Comparison of ENCODE assay signal across 8 cellular contexts in the genomic region with DNA sequence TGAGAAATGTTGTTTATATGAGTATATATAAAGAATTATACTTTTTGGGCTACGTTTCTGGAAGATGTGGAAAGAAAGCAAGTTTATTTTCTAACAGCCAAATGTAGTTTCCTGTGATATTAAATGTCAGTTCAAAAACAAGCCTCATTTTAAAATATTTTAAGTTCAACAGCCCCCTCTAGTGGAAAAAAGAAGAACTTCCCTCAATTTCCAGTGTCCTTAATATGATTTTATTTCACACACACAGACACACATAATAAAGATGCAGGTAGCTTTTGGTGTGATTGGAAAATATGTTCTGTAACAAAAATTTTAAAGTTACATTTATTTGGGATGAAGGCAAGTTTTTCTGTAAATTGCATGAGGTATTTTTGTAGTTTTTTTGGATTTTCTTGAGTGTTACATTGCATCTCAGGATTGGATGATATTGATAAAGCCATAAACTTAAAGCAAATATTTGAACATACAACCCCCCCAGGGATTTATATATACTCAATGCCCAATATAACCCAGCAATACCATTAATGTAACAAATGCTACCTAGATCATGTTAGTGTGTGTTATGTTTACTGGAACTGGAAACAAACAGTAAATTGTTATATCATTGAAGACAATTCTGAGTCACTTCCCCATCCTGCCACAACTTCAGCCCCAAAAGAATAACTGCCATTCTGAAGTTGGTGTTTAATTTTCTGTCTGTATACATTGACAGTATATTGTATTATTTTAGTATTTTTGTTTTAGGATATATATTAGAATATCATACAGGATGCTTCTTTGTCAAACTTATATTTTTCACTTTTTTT. TPM values are rescaled to one million over a fixed set of nuclear protein-coding genes. Genes with fewer than 3 reads are reported as not detected.
DNase-seq lines count a peak whose midpoint lies in the region; ATAC-seq and TF ChIP-seq lines count a peak whose summit lies in the region.

No MANE protein-coding gene starts in this region.

- no peak overlapping the region for H3K4me3 Mint-ChIP-seq in natural killer cell
- H3K4me3 Mint-ChIP-seq in natural killer cell treated with Interleukin-12 subunit alpha and Interleukin-12 subunit beta and Interleukin-15 and Interleukin-18, amount 100 ng/mL, for 72 hours: no peak overlapping the region
- no peak overlapping the region for H3K4me3 Mint-ChIP-seq in osteocyte (ENCODE audit: unreplicated experiment)

- H3K27ac Mint-ChIP-seq in natural killer cell (no peak overlapping the region), osteocyte (ENCODE audit: unreplicated experiment) (no peak overlapping the region)
- no peak overlapping the region for H3K27ac Mint-ChIP-seq in natural killer cell treated with Interleukin-12 subunit alpha and Interleukin-12 subunit beta and Interleukin-15 and Interleukin-18, amount 100 ng/mL, for 72 hours

- H3K4me1 Mint-ChIP-seq in natural killer cell: no peaks in the 10 kb centered on the region
- no peaks in the 10 kb centered on the region for H3K4me1 Mint-ChIP-seq in natural killer cell treated with Interleukin-12 subunit alpha and Interleukin-12 subunit beta and Interleukin-15 and Interleukin-18, amount 100 ng/mL, for 72 hours (ENCODE audit: low read depth in 2 of 2)
- H3K4me1 Mint-ChIP-seq in osteocyte (ENCODE audit: unreplicated experiment): peaks cover 11% of the 10 kb centered on the region

- H3K4me1 ChIP-seq in KMS-11 (ENCODE audit: low read depth, poor library complexity, severe bottlenecking): peaks cover 3% of the 10 kb centered on the region

- no peaks in the 10 kb centered on the region for H3K9me3 Mint-ChIP-seq in natural killer cell
- no peaks in the 10 kb centered on the region for H3K9me3 Mint-ChIP-seq in natural killer cell treated with Interleukin-12 subunit alpha and Interleukin-12 subunit beta and Interleukin-15 and Interleukin-18, amount 100 ng/mL, for 72 hours
- H3K9me3 Mint-ChIP-seq in osteocyte (ENCODE audit: unreplicated experiment): no peaks in the 10 kb centered on the region

- no peaks in the 10 kb centered on the region for H4K20me1 ChIP-seq in KMS-11 (ENCODE audit: insufficient read depth)

- H2AFZ ChIP-seq in KMS-11 (ENCODE audit: low read depth): no peak overlapping the region

- DNase-seq in natural killer cell (no peak), RPMI7951 (ENCODE audit: low read depth) (peak; percentile 48), erythroblast (lab: John Stamatoyannopoulos, UW) (peak; percentile 28 to 59), osteocyte (ENCODE audit: extremely low spot score, unreplicated experiment) (no peak)
- no peak for DNase-seq in natural killer cell treated with Interleukin-12 subunit alpha and Interleukin-12 subunit beta and Interleukin-15 and Interleukin-18, amount 100 ng/mL, for 72 hours (ENCODE audit: low spot score)
- no peak for DNase-seq in activated T-cell treated with anti-CD3 and anti-CD28 coated beads, Interleukin-2, amount 50 U/mL, for 48 hours

- H3K4me2 ChIP-seq in KMS-11: no peak overlapping the region

- H3K27me3 Mint-ChIP-seq in natural killer cell (ENCODE audit: low read depth in 2 of 2) (no peaks in the 10 kb centered on the region), osteocyte (ENCODE audit: unreplicated experiment) (no peaks in the 10 kb centered on the region)
- no peaks in the 10 kb centered on the region for H3K27me3 Mint-ChIP-seq in natural killer cell treated with Interleukin-12 subunit alpha and Interleukin-12 subunit beta and Interleukin-15 and Interleukin-18, amount 100 ng/mL, for 72 hours

- H3K9ac ChIP-seq in KMS-11: no peak overlapping the region

- intact Hi-C loops in natural killer cell (cut with micrococcal nuclease): loop anchor here (1.0 to 10.0 kb wide), 5 partner anchors 130 to 502 kb away; a partner anchor contains a TSS

- TF ChIP-seq CTCF in natural killer cell (IDR thresholded peaks at IDR 0.05): peak; percentile 87
- peak; percentile 84 for TF ChIP-seq CTCF in KMS-11 (conservative IDR thresholded peaks at IDR 0.05; ENCODE audit: low read depth, low read length)
- peak; percentile 70 for TF ChIP-seq CTCF in osteocyte (IDR thresholded peaks at IDR 0.05)

- TF ChIP-seq POLR2A in erythroblast (IDR thresholded peaks at IDR 0.05; ENCODE audit: low read length): no peak

- H3K79me2 ChIP-seq in KMS-11 (ENCODE audit: insufficient read depth, low read depth): no peaks in the 10 kb centered on the region

- ATAC-seq in natural killer cell (peak in 2 of 3 donors; percentile 46 to 50), GM21381 (IDR thresholded peaks at IDR 0.05; ENCODE audit: unreplicated experiment) (no peak)
- ATAC-seq in natural killer cell treated with Interleukin-12 subunit alpha and Interleukin-12 subunit beta and Interleukin-15 and Interleukin-18, amount 100 ng/mL, for 72 hours: no peak

- H3K36me3 Mint-ChIP-seq in natural killer cell (no peaks in the 10 kb centered on the region), osteocyte (ENCODE audit: unreplicated experiment) (no peaks in the 10 kb centered on the region)
- no peaks in the 10 kb centered on the region for H3K36me3 Mint-ChIP-seq in natural killer cell treated with Interleukin-12 subunit alpha and Interleukin-12 subunit beta and Interleukin-15 and Interleukin-18, amount 100 ng/mL, for 72 hours

- no peak overlapping the region for H3K4me3 ChIP-seq in KMS-11 (IDR thresholded peaks at IDR 0.05; ENCODE audit: insufficient read depth, low read depth, low read length)

- H3K27me3 ChIP-seq in KMS-11 (ENCODE audit: insufficient read depth, low read depth): no peaks in the 10 kb centered on the region

- no peak overlapping the region for H3K27ac ChIP-seq in KMS-11

- H3K36me3 ChIP-seq in KMS-11 (ENCODE audit: insufficient read depth): no peaks in the 10 kb centered on the region

RNA-seq across cellular contexts. Expression of a gene that starts 54.0 kb away (rescaled TPM):
- 1 to 10 TPM; 1.5 to 2.6 (median 2.2) TPM for total RNA-seq in natural killer cell
- 1 to 10 TPM; 2.0 to 3.6 TPM for total RNA-seq in natural killer cell treated with Interleukin-12 subunit alpha and Interleukin-12 subunit beta and Interleukin-15 and Interleukin-18, amount 100 ng/mL, for 72 hours
- 0.48 and 0.68 TPM in 2 replicates for total RNA-seq in RPMI7951 (2014; rRNA removed; shearing (Covaris generic))
- 4.5 and 5.4 TPM in 2 replicates for total RNA-seq in osteocyte

Comparison
In these comparisons a context has a peak if more than half of its experiments do, and no peak if none do; other contexts are left out.
1. ATAC-seq: peak in natural killer cell (2 of 3); none in natural killer cell treated with Interleukin-12 subunit alpha and Interleukin-12 subunit beta and Interleukin-15 and Interleukin-18, amount 100 ng/mL, for 72 hours (0 of 2) and GM21381 (single experiment).
2. DNase-seq: peak in RPMI7951 (single experiment) and erythroblast (2 of 2); none in natural killer cell (single experiment), natural killer cell treated with Interleukin-12 subunit alpha and Interleukin-12 subunit beta and Interleukin-15 and Interleukin-18, amount 100 ng/mL, for 72 hours (single experiment), osteocyte (single experiment) and activated T-cell treated with anti-CD3 and anti-CD28 coated beads, Interleukin-2, amount 50 U/mL, for 48 hours (0 of 2).
3. Peak in every context shown above with its lines, with median percentiles within 50 percentile points of each other: CTCF ChIP-seq.